11 cellular contexts compared by ENCODE assay signal in the genomic region with DNA sequence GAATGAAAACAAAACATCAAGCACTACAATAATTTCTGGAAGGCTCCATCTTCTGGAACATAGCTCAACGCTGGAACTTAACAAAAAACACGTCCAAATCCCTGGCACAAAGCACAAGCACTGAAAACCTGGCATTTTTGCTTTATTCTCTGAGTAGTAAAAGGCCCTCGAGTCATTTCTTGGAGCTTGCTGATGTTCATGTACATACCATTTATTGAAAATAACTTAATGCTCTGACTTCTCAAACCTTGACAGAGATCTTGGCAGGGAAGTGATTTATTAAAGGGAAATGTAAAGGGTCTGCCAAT.
A peak's percentile ranks its signal among the peaks of the same experiment; 100 is the strongest.
DNase-seq lines count a peak whose midpoint lies in the region; ATAC-seq and TF ChIP-seq lines count a peak whose summit lies in the region.
"Had no signal": no experiment of that assay in that cellular context is flagged by ENCODE, and none has a peak within 500 bp of the region (broad histone marks: within the 10 kb centered on the region; RNA-seq: fewer than 3 reads in every experiment).

No MANE protein-coding gene starts in this region.

- H3K4me3 ChIP-seq in CD8-positive, alpha-beta memory T cell (ENCODE audit: low read length), result no peak overlapping the region
- no peak overlapping the region for H3K4me3 ChIP-seq in Karpas-422 (ENCODE audit: low read length)
- no peak overlapping the region for H3K4me3 ChIP-seq in esophagus muscularis mucosa
- H3K4me3 ChIP-seq in spleen, result no peak overlapping the region
- H3K4me3 ChIP-seq: body of pancreas had no signal

- no peaks in the 10 kb centered on the region for H3K9me3 ChIP-seq in CD8-positive, alpha-beta memory T cell (ENCODE audit: low read length)
- no peaks in the 10 kb centered on the region for H3K9me3 ChIP-seq in Karpas-422 (ENCODE audit: low read length)
- H3K9me3 ChIP-seq in esophagus muscularis mucosa, result no peaks in the 10 kb centered on the region
- no peaks in the 10 kb centered on the region for H3K9me3 ChIP-seq in spleen
- H3K9me3 ChIP-seq: body of pancreas had no signal

- no peaks in the 10 kb centered on the region for H3K79me2 ChIP-seq in Karpas-422 (ENCODE audit: low read length)

- H3K27me3 Mint-ChIP-seq in CD8-positive, alpha-beta memory T cell, result no peaks in the 10 kb centered on the region
- H3K27me3 Mint-ChIP-seq: effector memory CD8-positive, alpha-beta T cell had no signal

- CTCF ChIA-PET in CD8-positive, alpha-beta memory T cell (lab: Charles Lee), result interaction anchor here (0.8 to 3.7 kb wide), 4 partner anchors 12 to 28 kb away, joined by 3 to 13 read pairs (median 5); no protein-coding TSS in a partner anchor

- 0 out of 2 replicates have a peak overlapping the region, but pooled peaks have one; percentile 8 for H3K9ac ChIP-seq in Karpas-422 (ENCODE audit: low read length)

- no peaks in the 10 kb centered on the region for H3K36me3 ChIP-seq in CD8-positive, alpha-beta memory T cell (ENCODE audit: insufficient read depth, low read length)
- H3K36me3 ChIP-seq in Karpas-422 (ENCODE audit: insufficient read depth, low read length) (no peaks in the 10 kb centered on the region), esophagus muscularis mucosa (peaks cover 0 to 46% (median 0%) of the 10 kb centered on the region in 4 donors), spleen (peaks cover 0 to 16% (median 0%) of the 10 kb centered on the region in 6 donors)

- no peak for DNase-seq in CD8-positive, alpha-beta memory T cell
- DNase-seq in Karpas-422 (no peak), esophagus muscularis mucosa (ENCODE audit: extremely low spot score) (no peak), spleen (no peak), cerebellar nuclear complex (lab: John Stamatoyannopoulos, UW) (no peak), CD1c-positive myeloid dendritic cell (ENCODE audit: extremely low spot score) (no peak), omental fat pad (ENCODE audit: low spot score) (no peak)
- DNase-seq: body of pancreas; effector memory CD8-positive, alpha-beta T cell; NCI-H446 treated with DMSO at 0.1 percent for 48 hours had no signal

- H3K4me3 Mint-ChIP-seq in CD8-positive, alpha-beta memory T cell, result no peak overlapping the region
- H3K4me3 Mint-ChIP-seq: effector memory CD8-positive, alpha-beta T cell had no signal

- intact Hi-C loops in esophagus muscularis mucosa (cut with DNase I), result no loop called here
- intact Hi-C loops in spleen (cut with DNase I; ENCODE audit: low total_unique reads), result no loop called here

- H3K4me2 ChIP-seq in Karpas-422 (ENCODE audit: low read depth, low read length, poor library complexity, severe bottlenecking), result peak overlapping the region; percentile 17

- TF ChIP-seq EP300 in esophagus muscularis mucosa (IDR thresholded peaks at IDR 0.05), result no peak

- H3K4me1 ChIP-seq in CD8-positive, alpha-beta memory T cell (ENCODE audit: insufficient read depth, low read length), result peaks cover 51% of the 10 kb centered on the region
- H3K4me1 ChIP-seq in Karpas-422 (ENCODE audit: low read length) (peaks cover 38% of the 10 kb centered on the region), esophagus muscularis mucosa (peaks cover 0 to 20% (median 15%) of the 10 kb centered on the region in 4 donors), spleen (peaks cover 14 to 87% (median 40%) of the 10 kb centered on the region in 6 donors)
- H3K4me1 ChIP-seq: body of pancreas had no signal

- no peak overlapping the region for H3K27ac ChIP-seq in CD8-positive, alpha-beta memory T cell (ENCODE audit: low read depth, low read length)
- peak overlapping the region; percentile 60 for H3K27ac ChIP-seq in Karpas-422 (ENCODE audit: low read length)
- peak overlapping the region in 3 of 4 donors; percentile 37 to 53 (median 48) for H3K27ac ChIP-seq in esophagus muscularis mucosa (replicated peaks in 1 of 4)
- peak overlapping the region in 7 of 8 donors; percentile 18 to 80 (median 70) for H3K27ac ChIP-seq in spleen
- H3K27ac ChIP-seq: body of pancreas had no signal

- no peak for TF ChIP-seq POLR2A in esophagus muscularis mucosa (IDR thresholded peaks at IDR 0.05; ENCODE audit: low read depth)
- TF ChIP-seq POLR2A in spleen (IDR thresholded peaks at IDR 0.05), result no peak

- H2AFZ ChIP-seq in Karpas-422 (ENCODE audit: low read length), result peak overlapping the region; percentile 51; the same call in 1 of the 2 replicates

- H3K9me2 ChIP-seq in Karpas-422 (replicated peaks; ENCODE audit: insufficient read depth, low read length), result no peaks in the 10 kb centered on the region

- H3K27ac Mint-ChIP-seq in CD8-positive, alpha-beta memory T cell, result peak overlapping the region in 6 of 8 donors; percentile 18 to 78 (median 64)

- no peaks in the 10 kb centered on the region for H3K9me3 Mint-ChIP-seq in CD8-positive, alpha-beta memory T cell

- no peak for ATAC-seq in omental fat pad (ENCODE audit: low FRiP score)
- ATAC-seq: activated CD4-positive, CD25-positive, alpha-beta regulatory T cell treated with anti-CD3 and anti-CD28 coated beads, Interleukin-2, amount 50 U/mL, for 24 hours; body of pancreas; effector memory CD8-positive, alpha-beta T cell had no signal

- H3K27me3 ChIP-seq in CD8-positive, alpha-beta memory T cell (ENCODE audit: insufficient read depth, low read length, poor library complexity, severe bottlenecking), result no peaks in the 10 kb centered on the region
- H3K27me3 ChIP-seq in Karpas-422 (ENCODE audit: low read length) (no peaks in the 10 kb centered on the region), esophagus muscularis mucosa (no peaks in the 10 kb centered on the region), spleen (replicated peaks in 1 of 7) (no peaks in the 10 kb centered on the region)
- H3K27me3 ChIP-seq: body of pancreas had no signal

- peaks cover 0 to 1% (median 0%) of the 10 kb centered on the region in 3 donors for H3K36me3 Mint-ChIP-seq in CD8-positive, alpha-beta memory T cell

- POLR2A ChIA-PET in CD8-positive, alpha-beta memory T cell (lab: Charles Lee), result interaction anchor here (0.6 to 1.0 kb wide), 3 partner anchors 10 to 37 kb away, joined by 3 to 6 read pairs (median 4); no protein-coding TSS in a partner anchor

- peaks cover 42 to 68% (median 58%) of the 10 kb centered on the region in 3 donors for H3K4me1 Mint-ChIP-seq in CD8-positive, alpha-beta memory T cell

- 56% methylated on average over 3 of the region's 3 CpGs for WGBS in esophagus muscularis mucosa
- 84 to 91% (median 88%) methylated on average over 3 of the region's 3 CpGs for WGBS in spleen, 5 donors

- TF ChIP-seq CTCF in esophagus muscularis mucosa (IDR thresholded peaks at IDR 0.05) (no peak), spleen (IDR thresholded peaks at IDR 0.05 in 8 of 11, conservative IDR thresholded peaks at IDR 0.05 in 3 of 11) (no peak), omental fat pad (IDR thresholded peaks at IDR 0.05) (no peak)

- H4K20me1 ChIP-seq in Karpas-422 (ENCODE audit: insufficient read depth, low read depth, low read length), result no peaks in the 10 kb centered on the region
